In the genomic region with DNA sequence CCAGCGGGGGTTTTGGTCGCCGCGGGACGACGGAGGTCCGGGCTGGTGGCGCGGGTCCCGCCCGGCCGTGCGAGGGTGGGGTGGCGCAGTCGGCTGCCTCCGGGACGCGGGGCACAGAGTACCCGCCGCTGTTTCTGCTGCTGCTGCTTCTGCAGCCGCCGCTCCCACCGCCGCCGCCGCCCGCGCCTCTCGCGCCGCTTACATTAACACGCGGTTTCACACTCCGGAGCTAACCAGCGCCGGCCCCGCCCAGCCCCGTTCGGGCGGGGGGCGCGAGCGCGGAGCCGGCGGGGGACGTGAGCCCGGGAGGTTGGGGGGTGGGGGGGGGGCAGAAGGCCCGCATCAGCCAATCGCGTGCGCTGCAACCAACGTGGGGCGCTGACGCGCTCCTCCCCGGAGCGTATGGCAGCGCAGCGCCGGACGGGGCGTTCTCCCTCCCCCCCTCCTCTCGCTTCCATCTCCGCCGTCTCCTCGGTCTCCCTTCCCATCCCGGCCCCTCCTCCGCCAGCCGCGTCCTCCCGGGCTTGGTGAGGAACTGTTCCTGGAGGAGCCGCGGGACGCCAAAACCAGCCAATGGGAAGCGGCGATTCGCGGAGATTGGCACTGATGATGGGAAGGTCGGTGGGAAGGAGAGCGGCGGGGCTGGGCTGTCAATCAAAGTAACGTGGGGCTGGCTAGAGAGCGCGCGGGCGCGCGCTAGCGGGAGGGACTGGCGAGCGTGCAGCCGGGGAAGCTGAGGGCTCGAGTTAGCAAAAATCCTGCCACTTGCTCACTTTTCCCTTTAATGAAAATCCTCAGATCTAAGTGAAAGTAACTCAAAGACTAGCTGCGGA, we compare ENCODE assay signal across 1 cellular context.
TF ChIP-seq lines count a peak whose summit lies in the region.

A gene (minus strand): TSS at position 205 of the 833 bp plus-strand sequence. CDS start 1,307 bp downstream, outside the sequence.

TF ChIP-seq in HEK293, 187 proteins besides CTCF, POLR2A, EP300 and RAD21 (continued from another document):
- TF ChIP-seq, protein P1, sequence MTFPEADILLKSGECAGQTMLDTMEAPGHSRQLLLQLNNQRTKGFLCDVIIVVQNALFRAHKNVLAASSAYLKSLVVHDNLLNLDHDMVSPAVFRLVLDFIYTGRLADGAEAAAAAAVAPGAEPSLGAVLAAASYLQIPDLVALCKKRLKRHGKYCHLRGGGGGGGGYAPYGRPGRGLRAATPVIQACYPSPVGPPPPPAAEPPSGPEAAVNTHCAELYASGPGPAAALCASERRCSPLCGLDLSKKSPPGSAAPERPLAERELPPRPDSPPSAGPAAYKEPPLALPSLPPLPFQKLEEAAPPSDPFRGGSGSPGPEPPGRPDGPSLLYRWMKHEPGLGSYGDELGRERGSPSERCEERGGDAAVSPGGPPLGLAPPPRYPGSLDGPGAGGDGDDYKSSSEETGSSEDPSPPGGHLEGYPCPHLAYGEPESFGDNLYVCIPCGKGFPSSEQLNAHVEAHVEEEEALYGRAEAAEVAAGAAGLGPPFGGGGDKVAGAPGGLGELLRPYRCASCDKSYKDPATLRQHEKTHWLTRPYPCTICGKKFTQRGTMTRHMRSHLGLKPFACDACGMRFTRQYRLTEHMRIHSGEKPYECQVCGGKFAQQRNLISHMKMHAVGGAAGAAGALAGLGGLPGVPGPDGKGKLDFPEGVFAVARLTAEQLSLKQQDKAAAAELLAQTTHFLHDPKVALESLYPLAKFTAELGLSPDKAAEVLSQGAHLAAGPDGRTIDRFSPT (tag by site-specific recombination; IDR thresholded peaks at IDR 0.05), result 0 out of 2 replicates have a peak, but pooled peaks have one; percentile 50
- TF ChIP-seq IKZF3 (tag by site-specific recombination; IDR thresholded peaks at IDR 0.05), result peak; percentile 100
- TF ChIP-seq, protein P2, sequence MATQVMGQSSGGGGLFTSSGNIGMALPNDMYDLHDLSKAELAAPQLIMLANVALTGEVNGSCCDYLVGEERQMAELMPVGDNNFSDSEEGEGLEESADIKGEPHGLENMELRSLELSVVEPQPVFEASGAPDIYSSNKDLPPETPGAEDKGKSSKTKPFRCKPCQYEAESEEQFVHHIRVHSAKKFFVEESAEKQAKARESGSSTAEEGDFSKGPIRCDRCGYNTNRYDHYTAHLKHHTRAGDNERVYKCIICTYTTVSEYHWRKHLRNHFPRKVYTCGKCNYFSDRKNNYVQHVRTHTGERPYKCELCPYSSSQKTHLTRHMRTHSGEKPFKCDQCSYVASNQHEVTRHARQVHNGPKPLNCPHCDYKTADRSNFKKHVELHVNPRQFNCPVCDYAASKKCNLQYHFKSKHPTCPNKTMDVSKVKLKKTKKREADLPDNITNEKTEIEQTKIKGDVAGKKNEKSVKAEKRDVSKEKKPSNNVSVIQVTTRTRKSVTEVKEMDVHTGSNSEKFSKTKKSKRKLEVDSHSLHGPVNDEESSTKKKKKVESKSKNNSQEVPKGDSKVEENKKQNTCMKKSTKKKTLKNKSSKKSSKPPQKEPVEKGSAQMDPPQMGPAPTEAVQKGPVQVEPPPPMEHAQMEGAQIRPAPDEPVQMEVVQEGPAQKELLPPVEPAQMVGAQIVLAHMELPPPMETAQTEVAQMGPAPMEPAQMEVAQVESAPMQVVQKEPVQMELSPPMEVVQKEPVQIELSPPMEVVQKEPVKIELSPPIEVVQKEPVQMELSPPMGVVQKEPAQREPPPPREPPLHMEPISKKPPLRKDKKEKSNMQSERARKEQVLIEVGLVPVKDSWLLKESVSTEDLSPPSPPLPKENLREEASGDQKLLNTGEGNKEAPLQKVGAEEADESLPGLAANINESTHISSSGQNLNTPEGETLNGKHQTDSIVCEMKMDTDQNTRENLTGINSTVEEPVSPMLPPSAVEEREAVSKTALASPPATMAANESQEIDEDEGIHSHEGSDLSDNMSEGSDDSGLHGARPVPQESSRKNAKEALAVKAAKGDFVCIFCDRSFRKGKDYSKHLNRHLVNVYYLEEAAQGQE (tag by site-specific recombination; IDR thresholded peaks at IDR 0.05), result no peak
- TF ChIP-seq ZIC2 (tag by site-specific recombination; IDR thresholded peaks at IDR 0.05), result peak; percentile 14; the same call in 1 of the 2 replicates
- TF ChIP-seq KLF8 (tag by site-specific recombination; IDR thresholded peaks at IDR 0.05), result peak; percentile 24; the same call in 1 of the 2 replicates
- TF ChIP-seq ZNF341 (tag by site-specific recombination; IDR thresholded peaks at IDR 0.05; ENCODE audit: low read depth), result peak; percentile 41
- TF ChIP-seq ZNF394 (tag by site-specific recombination; IDR thresholded peaks at IDR 0.05; ENCODE audit: borderline replicate concordance), result peak; percentile 47; the same call in 1 of the 2 replicates
- 0 out of 2 replicates have a peak, but pooled peaks have one; percentile 33 for TF ChIP-seq SP7 (tag by site-specific recombination; IDR thresholded peaks at IDR 0.05)
- TF ChIP-seq, protein P3, sequence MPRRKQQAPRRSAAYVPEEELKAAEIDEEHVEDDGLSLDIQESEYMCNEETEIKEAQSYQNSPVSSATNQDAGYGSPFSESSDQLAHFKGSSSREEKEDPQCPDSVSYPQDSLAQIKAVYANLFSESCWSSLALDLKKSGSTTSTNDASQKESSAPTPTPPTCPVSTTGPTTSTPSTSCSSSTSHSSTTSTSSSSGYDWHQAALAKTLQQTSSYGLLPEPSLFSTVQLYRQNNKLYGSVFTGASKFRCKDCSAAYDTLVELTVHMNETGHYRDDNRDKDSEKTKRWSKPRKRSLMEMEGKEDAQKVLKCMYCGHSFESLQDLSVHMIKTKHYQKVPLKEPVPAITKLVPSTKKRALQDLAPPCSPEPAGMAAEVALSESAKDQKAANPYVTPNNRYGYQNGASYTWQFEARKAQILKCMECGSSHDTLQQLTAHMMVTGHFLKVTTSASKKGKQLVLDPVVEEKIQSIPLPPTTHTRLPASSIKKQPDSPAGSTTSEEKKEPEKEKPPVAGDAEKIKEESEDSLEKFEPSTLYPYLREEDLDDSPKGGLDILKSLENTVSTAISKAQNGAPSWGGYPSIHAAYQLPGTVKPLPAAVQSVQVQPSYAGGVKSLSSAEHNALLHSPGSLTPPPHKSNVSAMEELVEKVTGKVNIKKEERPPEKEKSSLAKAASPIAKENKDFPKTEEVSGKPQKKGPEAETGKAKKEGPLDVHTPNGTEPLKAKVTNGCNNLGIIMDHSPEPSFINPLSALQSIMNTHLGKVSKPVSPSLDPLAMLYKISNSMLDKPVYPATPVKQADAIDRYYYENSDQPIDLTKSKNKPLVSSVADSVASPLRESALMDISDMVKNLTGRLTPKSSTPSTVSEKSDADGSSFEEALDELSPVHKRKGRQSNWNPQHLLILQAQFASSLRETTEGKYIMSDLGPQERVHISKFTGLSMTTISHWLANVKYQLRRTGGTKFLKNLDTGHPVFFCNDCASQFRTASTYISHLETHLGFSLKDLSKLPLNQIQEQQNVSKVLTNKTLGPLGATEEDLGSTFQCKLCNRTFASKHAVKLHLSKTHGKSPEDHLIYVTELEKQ (tag by site-specific recombination; IDR thresholded peaks at IDR 0.05; ENCODE audit: borderline replicate concordance), result peak; percentile 99
- TF ChIP-seq ZNF707 (tag by site-specific recombination; IDR thresholded peaks at IDR 0.05), result no peak
- TF ChIP-seq ZNF354C (tag by site-specific recombination; IDR thresholded peaks at IDR 0.05; ENCODE audit: borderline replicate concordance, low read depth), result no peak
- peak; percentile 91; the same call in 1 of the 2 replicates for TF ChIP-seq MEIS1 (CRISPR knock-in tag; IDR thresholded peaks at IDR 0.05; ENCODE audit: borderline replicate concordance)
- no peak for TF ChIP-seq ZNF768 (tag by site-specific recombination; IDR thresholded peaks at IDR 0.05)
- TF ChIP-seq ZNF366 (tag by site-specific recombination; conservative IDR thresholded peaks at IDR 0.05), result peak; percentile 80
- peak; percentile 63; the same call in 1 of the 2 replicates for TF ChIP-seq OSR2 (tag by site-specific recombination; IDR thresholded peaks at IDR 0.05)
- 0 out of 2 replicates have a peak, but pooled peaks have one; percentile 9 for TF ChIP-seq ZXDB (tag by site-specific recombination; IDR thresholded peaks at IDR 0.05)
- TF ChIP-seq ZNF600 (tag by site-specific recombination; IDR thresholded peaks at IDR 0.05), result peak; percentile 45; the same call in 1 of the 2 replicates
- no peak for TF ChIP-seq SETDB1 (IDR thresholded peaks at IDR 0.05; ENCODE audit: insufficient read length, low read length)
- no peak for TF ChIP-seq ZNF777 (tag by site-specific recombination; IDR thresholded peaks at IDR 0.05; ENCODE audit: borderline replicate concordance)
- peak; percentile 25 for TF ChIP-seq ZNF629 (tag by site-specific recombination; IDR thresholded peaks at IDR 0.05)
- TF ChIP-seq, protein P4, sequence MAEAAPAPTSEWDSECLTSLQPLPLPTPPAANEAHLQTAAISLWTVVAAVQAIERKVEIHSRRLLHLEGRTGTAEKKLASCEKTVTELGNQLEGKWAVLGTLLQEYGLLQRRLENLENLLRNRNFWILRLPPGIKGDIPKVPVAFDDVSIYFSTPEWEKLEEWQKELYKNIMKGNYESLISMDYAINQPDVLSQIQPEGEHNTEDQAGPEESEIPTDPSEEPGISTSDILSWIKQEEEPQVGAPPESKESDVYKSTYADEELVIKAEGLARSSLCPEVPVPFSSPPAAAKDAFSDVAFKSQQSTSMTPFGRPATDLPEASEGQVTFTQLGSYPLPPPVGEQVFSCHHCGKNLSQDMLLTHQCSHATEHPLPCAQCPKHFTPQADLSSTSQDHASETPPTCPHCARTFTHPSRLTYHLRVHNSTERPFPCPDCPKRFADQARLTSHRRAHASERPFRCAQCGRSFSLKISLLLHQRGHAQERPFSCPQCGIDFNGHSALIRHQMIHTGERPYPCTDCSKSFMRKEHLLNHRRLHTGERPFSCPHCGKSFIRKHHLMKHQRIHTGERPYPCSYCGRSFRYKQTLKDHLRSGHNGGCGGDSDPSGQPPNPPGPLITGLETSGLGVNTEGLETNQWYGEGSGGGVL (tag by site-specific recombination; IDR thresholded peaks at IDR 0.05), result peak; percentile 81
- TF ChIP-seq, protein P5, sequence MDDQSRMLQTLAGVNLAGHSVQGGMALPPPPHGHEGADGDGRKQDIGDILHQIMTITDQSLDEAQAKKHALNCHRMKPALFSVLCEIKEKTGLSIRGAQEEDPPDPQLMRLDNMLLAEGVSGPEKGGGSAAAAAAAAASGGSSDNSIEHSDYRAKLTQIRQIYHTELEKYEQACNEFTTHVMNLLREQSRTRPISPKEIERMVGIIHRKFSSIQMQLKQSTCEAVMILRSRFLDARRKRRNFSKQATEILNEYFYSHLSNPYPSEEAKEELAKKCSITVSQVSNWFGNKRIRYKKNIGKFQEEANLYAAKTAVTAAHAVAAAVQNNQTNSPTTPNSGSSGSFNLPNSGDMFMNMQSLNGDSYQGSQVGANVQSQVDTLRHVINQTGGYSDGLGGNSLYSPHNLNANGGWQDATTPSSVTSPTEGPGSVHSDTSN (CRISPR knock-in tag; IDR thresholded peaks at IDR 0.05), result peak; percentile 99
